Comparison of ENCODE assay signal across 19 cellular contexts in genomic region chr6:24489470-24489869, GRCh38. TPM values are rescaled to one million over a fixed set of nuclear protein-coding genes. Genes with fewer than 3 reads are reported as not detected.
DNase-seq lines count a peak whose midpoint lies in the region; FAIRE-seq and TF ChIP-seq lines count a peak whose summit lies in the region.
"Had no signal": no experiment of that assay in that cellular context is flagged by ENCODE, and none has a peak within 500 bp of the region (broad histone marks: within the 10 kb centered on the region; RNA-seq: fewer than 3 reads in every experiment).

Gene GPLD1 (minus strand): TSS chr6:24489578. CDS start chr6:24489511, 67 bp downstream.

- FAIRE-seq in frontal cortex (lab: Jason Lieb, UNC), result no peak
- FAIRE-seq: H54 had no signal

- peak within 1 kb of the TSS; percentile 46 for H3K27ac Mint-ChIP-seq in type B pancreatic cell
- H3K27ac Mint-ChIP-seq: CD4-positive, alpha-beta T cell had no signal

- peaks cover 6% of the 10 kb centered on the region for H3K4me1 Mint-ChIP-seq in type B pancreatic cell (ENCODE audit: unreplicated experiment)

- H3K36me3 ChIP-seq in PC-9 (ENCODE audit: low read depth) (no peaks in the 10 kb centered on the region), esophagus squamous epithelium (no peaks in the 10 kb centered on the region)
- H3K36me3 ChIP-seq: BE2C, SJSA1 had no signal

- H3K9me3 Mint-ChIP-seq in type B pancreatic cell, result no peaks in the 10 kb centered on the region
- H3K9me3 Mint-ChIP-seq: CD4-positive, alpha-beta T cell had no signal

- TF ChIP-seq CTCF in PC-9 (conservative IDR thresholded peaks at IDR 0.05) (no peak), type B pancreatic cell (conservative IDR thresholded peaks at IDR 0.05) (no peak), esophagus squamous epithelium (IDR thresholded peaks at IDR 0.05) (no peak)

- no peak for TF ChIP-seq POLR2A in esophagus squamous epithelium (IDR thresholded peaks at IDR 0.05)

- no TSS peak for BruUV-seq in PC-9 (replicated peaks; lab: Mats Ljungman, UMichigan)

- no peaks in the 10 kb centered on the region for H3K36me3 Mint-ChIP-seq in type B pancreatic cell

- peaks cover 35% of the 10 kb centered on the region for H3K4me1 ChIP-seq in PC-9 (replicated peaks; ENCODE audit: insufficient read depth)
- H3K4me1 ChIP-seq in esophagus squamous epithelium, result peaks cover 3 to 17% (median 5%) of the 10 kb centered on the region in 3 donors
- H3K4me1 ChIP-seq: BE2C had no signal

- intact Hi-C loops in PC-9 (cut with micrococcal nuclease; ENCODE audit: unreplicated experiment) (no loop called here), esophagus squamous epithelium (cut with DNase I) (no loop called here)

- H3F3A ChIP-seq in PC-9 (ENCODE audit: insufficient read depth, low read depth), result peaks cover 29% of the 10 kb centered on the region

- H2AFZ ChIP-seq in PC-9, result no peak within 1 kb of the TSS

- H3K9me3 ChIP-seq in PC-9 (ENCODE audit: insufficient read depth, low read depth) (no peaks in the 10 kb centered on the region), esophagus squamous epithelium (no peaks in the 10 kb centered on the region)
- H3K9me3 ChIP-seq: BE2C, SJSA1 had no signal

- H3K4me3 ChIP-seq in PC-9 (no peak within 1 kb of the TSS), esophagus squamous epithelium (no peak within 1 kb of the TSS)
- H3K4me3 ChIP-seq: SJSA1 had no signal

- H3K27me3 ChIP-seq in PC-9 (ENCODE audit: insufficient read depth, low read depth), result no peaks in the 10 kb centered on the region
- no peaks in the 10 kb centered on the region for H3K27me3 ChIP-seq in esophagus squamous epithelium
- H3K27me3 ChIP-seq: BE2C had no signal

- H3K27ac ChIP-seq in PC-9 (peak within 1 kb of the TSS; percentile 47), esophagus squamous epithelium (no peak within 1 kb of the TSS)
- H3K27ac ChIP-seq: SJSA1 had no signal

- POLR2A ChIA-PET in PC-9 (lab: Charles Lee; ENCODE audit: unreplicated experiment), result no interaction called here

- WGBS in esophagus squamous epithelium, 2 donors, result 87 to 96% methylated on average over 5 to 6 of the region's 6 CpGs

- H4K20me1 ChIP-seq in PC-9 (ENCODE audit: insufficient read depth), result no peaks in the 10 kb centered on the region

- peak within 1 kb of the TSS; percentile 25; the same call in 1 of the 2 replicates for H3K4me2 ChIP-seq in PC-9

- CTCF ChIA-PET in PC-9 (lab: Charles Lee), result interaction anchor here (0.7 kb wide), 1 partner anchor 15 kb away, joined by 4 read pairs; no protein-coding TSS in a partner anchor

- peaks cover 4% of the 10 kb centered on the region for H3K27me3 Mint-ChIP-seq in type B pancreatic cell
- H3K27me3 Mint-ChIP-seq: CD4-positive, alpha-beta T cell had no signal

- no peaks in the 10 kb centered on the region; the same call in 1 of the 2 replicates for H3K9me2 ChIP-seq in PC-9 (ENCODE audit: insufficient read depth)

- no peak for DNase-seq in PC-9
- no peak for DNase-seq in frontal cortex (ENCODE audit: low spot score in 2 of 2)
- no peak for DNase-seq in occipital lobe (lab: John Stamatoyannopoulos, UW)
- DNase-seq in type B pancreatic cell (ENCODE audit: extremely low spot score, unreplicated experiment), result no peak
- DNase-seq in NCI-H2029 (lab: John Stamatoyannopoulos, UW), result no peak
- DNase-seq in inferior parietal cortex (ENCODE audit: extremely low spot score), result no peak
- no peak for DNase-seq in esophagus squamous epithelium (lab: John Stamatoyannopoulos, UW)
- DNase-seq: BE2C; CD4-positive, alpha-beta T cell; DMS79; KG1; NCI-H1092 treated with DMSO at 0.1 percent for 48 hours; NCI-H1694 treated with DMSO at 0.1 percent for 48 hours; NCI-H2171; NCI-H446; NCI-H69; PC-3 had no signal

- H3K79me2 ChIP-seq in PC-9 (ENCODE audit: low read depth), result no peaks in the 10 kb centered on the region

- H3K4me3 Mint-ChIP-seq in type B pancreatic cell, result no peak within 1 kb of the TSS
- H3K4me3 Mint-ChIP-seq: CD4-positive, alpha-beta T cell had no signal

RNA-seq across cellular contexts. Expression of gene GPLD1, which starts in this region (rescaled TPM):
- total RNA-seq in PC-9 (2021) (1.7 and 2.0 TPM in 2 replicates), frontal cortex (10.6 TPM), occipital lobe (12.6 TPM), type B pancreatic cell (ENCODE audit: low replicate concordance) (1.2 and 3.8 TPM in 2 replicates), esophagus squamous epithelium (1 to 10 TPM in 1 of 4 donors, under 1 TPM in 3; 0.27 to 1.9 (median 0.64) TPM)
